12 cellular contexts compared by ENCODE assay signal in the genomic region with DNA sequence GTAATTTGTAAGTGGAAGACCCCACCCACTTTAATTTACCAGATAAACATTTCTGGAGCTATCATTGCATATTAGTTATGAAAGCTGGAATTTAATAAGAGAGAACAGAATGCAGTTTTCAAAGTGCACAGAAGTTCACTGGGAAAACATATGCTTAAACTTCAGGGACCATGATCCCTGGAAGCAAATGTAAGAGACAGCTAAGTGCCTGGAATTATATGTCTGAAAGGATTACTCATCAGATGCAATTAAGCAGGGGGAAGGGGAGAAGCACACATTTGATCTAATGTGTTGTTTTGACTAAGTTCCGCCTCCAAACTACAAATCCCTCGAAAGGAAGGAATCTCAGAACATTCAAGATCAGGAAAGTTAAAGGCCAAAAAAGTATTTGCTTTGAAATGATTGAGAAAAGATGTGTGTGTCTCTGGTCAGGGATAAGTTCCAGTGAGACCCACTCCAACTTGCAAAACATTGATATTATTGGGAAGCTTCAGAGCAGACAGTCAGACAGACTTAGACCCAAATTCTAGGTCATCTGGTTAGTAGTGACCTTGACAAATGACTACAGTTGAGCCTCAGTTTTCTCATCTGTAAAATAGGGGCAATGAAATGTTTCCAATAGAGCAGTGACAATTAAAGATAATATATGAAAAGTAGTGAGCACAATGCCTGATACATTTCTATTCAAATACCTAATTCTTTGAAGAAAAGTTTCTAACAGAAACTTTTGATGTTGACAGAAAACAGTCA.
A peak's percentile ranks its signal among the peaks of the same experiment; 100 is the strongest.
DNase-seq lines count a peak whose midpoint lies in the region; FAIRE-seq and TF ChIP-seq lines count a peak whose summit lies in the region.
"Had no signal": no experiment of that assay in that cellular context is flagged by ENCODE, and none has a peak within 500 bp of the region (broad histone marks: within the 10 kb centered on the region; RNA-seq: fewer than 3 reads in every experiment).

No MANE protein-coding gene starts in this region.

- H3K27me3 ChIP-seq in ACC112 (ENCODE audit: insufficient read depth, low read length): no peaks in the 10 kb centered on the region
- H3K27me3 ChIP-seq in bronchial epithelial cell (ENCODE audit: control insufficient read depth, insufficient read depth, low read length): no peaks in the 10 kb centered on the region
- H3K27me3 ChIP-seq in muscle layer of duodenum (ENCODE audit: low read depth, low read length): no peaks in the 10 kb centered on the region

- no peaks in the 10 kb centered on the region for H3K9me3 ChIP-seq in muscle layer of duodenum (ENCODE audit: control insufficient read depth in 1 of 2, low read length in 2 of 2)

- FAIRE-seq in bronchial epithelial cell (lab: Jason Lieb, UNC): no peak

- H3K4me1 ChIP-seq in ACC112 (ENCODE audit: control insufficient read depth, insufficient read depth, low read length, unreplicated experiment) (peaks cover 30% of the 10 kb centered on the region), muscle layer of duodenum (ENCODE audit: control insufficient read depth in 1 of 2, insufficient read depth in 2 of 2, low read length in 2 of 2) (peaks cover 5 to 21% of the 10 kb centered on the region in 2 donors)

- peak overlapping the region; percentile 100 for H3K27ac ChIP-seq in ACC112 (ENCODE audit: low read depth, low read length)
- peak overlapping the region; percentile 21 for H3K27ac ChIP-seq in muscle layer of duodenum (ENCODE audit: low read length)

- no peak for TF ChIP-seq POLR2A in erythroblast (IDR thresholded peaks at IDR 0.05; ENCODE audit: low read length)

- H3K79me2 ChIP-seq in ACC112 (ENCODE audit: control insufficient read depth, insufficient read depth, low read length, unreplicated experiment): no peaks in the 10 kb centered on the region

- no peak for TF ChIP-seq CTCF in bronchial epithelial cell (IDR thresholded peaks at IDR 0.05; ENCODE audit: insufficient read depth, low read length, severe bottlenecking)

- peak overlapping the region; percentile 63 for H3K4me3 ChIP-seq in ACC112 (ENCODE audit: low read depth, low read length)
- H3K4me3 ChIP-seq in bronchial epithelial cell (ENCODE audit: low read depth, low read length): no peak overlapping the region
- no peak overlapping the region for H3K4me3 ChIP-seq in muscle layer of duodenum (ENCODE audit: low read depth in 1 of 2, low read length in 2 of 2)

- no peaks in the 10 kb centered on the region for H3K36me3 ChIP-seq in ACC112 (ENCODE audit: insufficient read depth, low read length)
- H3K36me3 ChIP-seq in bronchial epithelial cell (ENCODE audit: control insufficient read depth, insufficient read depth, low read length): no peaks in the 10 kb centered on the region
- H3K36me3 ChIP-seq in muscle layer of duodenum (ENCODE audit: control insufficient read depth in 1 of 2, insufficient read depth in 2 of 2, low read length in 2 of 2): no peaks in the 10 kb centered on the region

- H2AFZ ChIP-seq in ACC112 (ENCODE audit: low read length, unreplicated experiment): no peak overlapping the region

- DNase-seq in LoVo (ENCODE audit: low spot score) (peak; percentile 42), bronchial epithelial cell (ENCODE audit: low read depth) (peak; percentile 77), NCI-H2081 (lab: John Stamatoyannopoulos, UW) (no peak), hepatic stellate cell (ENCODE audit: low spot score) (no peak), NOMO-1 (lab: John Stamatoyannopoulos, UW; ENCODE audit: unreplicated experiment in 2 of 2) (no peak), erythroblast (lab: John Stamatoyannopoulos, UW) (no peak)
- DNase-seq: activated CD4-positive, CD25-positive, alpha-beta regulatory T cell treated with anti-CD3 and anti-CD28 coated beads, Interleukin-2, amount 50 U/mL, for 72 hours; effector memory CD4-positive, alpha-beta T cell; naive B cell; NCI-H510A treated with DMSO at 0.1 percent for 48 hours had no signal

Comparison
In these comparisons a context has a peak if more than half of its experiments do, and no peak if none do; other contexts are left out.
1. DNase-seq: peak in LoVo (single experiment) and bronchial epithelial cell (single experiment); none in NCI-H2081 (0 of 2), hepatic stellate cell (single experiment), NOMO-1 (0 of 2) and erythroblast (0 of 2).